Comparison of ENCODE assay signal across 17 cellular contexts in genomic region chr16:78897299-78897698, GRCh38.
"Had no signal": no experiment of that assay in that cellular context is flagged by ENCODE, and none has a peak within 500 bp of the region (broad histone marks: within the 10 kb centered on the region; RNA-seq: fewer than 3 reads in every experiment).

No MANE protein-coding gene starts in this region.

- DNase-seq: activated B cell treated with CpG ODN at 0.5 μM for 24 hours; activated CD8-positive, alpha-beta memory T cell treated with anti-CD3 and anti-CD28 coated beads, Interleukin-2, amount 50 U/mL, for 4 hours; activated naive CD8-positive, alpha-beta T cell treated with anti-CD3 and anti-CD28 coated beads, Interleukin-2, amount 10 ng/mL, durations not matched to agents 7 days and 5 days; amniotic stem cell; cerebellar nuclear complex; endodermal cell; esophagus squamous epithelium; gastrocnemius medialis; hippocampal formation; kidney glomerular epithelial cell; left ventricle myocardium inferior; naive thymus-derived CD4-positive, alpha-beta T cell; sigmoid colon; stimulated activated CD4-positive, alpha-beta T cell treated with anti-CD3 and anti-CD28 coated beads, Interleukin-15, amount 100 ng/mL, for 24 hours; stimulated activated naive B cell treated with anti-CD40 and anti-IgM and Interleukin-4, amounts not matched to agents 10 μg/mL and 1 μg/mL and 100 μg/mL, for 72 hours; T1000 had no signal

- ATAC-seq: gastrocnemius medialis; naive thymus-derived CD4-positive, alpha-beta T cell; stimulated activated naive B cell treated with anti-CD40 and anti-IgM and Interleukin-4, amounts not matched to agents 10 μg/mL and 1 μg/mL and 100 μg/mL, for 72 hours had no signal

- H3K27me3 Mint-ChIP-seq: activated B cell treated with CpG ODN at 0.5 μM for 24 hours; activated naive CD8-positive, alpha-beta T cell treated with anti-CD3 and anti-CD28 coated beads, Interleukin-2, amount 10 ng/mL, durations not matched to agents 7 days and 5 days; naive thymus-derived CD4-positive, alpha-beta T cell; stimulated activated naive B cell treated with anti-CD40 and anti-IgM and Interleukin-4, amounts not matched to agents 10 μg/mL and 1 μg/mL and 100 μg/mL, for 72 hours; type B pancreatic cell had no signal

- H3K27ac Mint-ChIP-seq: activated B cell treated with CpG ODN at 0.5 μM for 24 hours; activated naive CD8-positive, alpha-beta T cell treated with anti-CD3 and anti-CD28 coated beads, Interleukin-2, amount 10 ng/mL, durations not matched to agents 7 days and 5 days; endodermal cell; naive thymus-derived CD4-positive, alpha-beta T cell; stimulated activated naive B cell treated with anti-CD40 and anti-IgM and Interleukin-4, amounts not matched to agents 10 μg/mL and 1 μg/mL and 100 μg/mL, for 72 hours; type B pancreatic cell had no signal

- H3K9me3 Mint-ChIP-seq: endodermal cell, type B pancreatic cell had no signal

- H3K36me3 Mint-ChIP-seq: activated naive CD8-positive, alpha-beta T cell treated with anti-CD3 and anti-CD28 coated beads, Interleukin-2, amount 10 ng/mL, durations not matched to agents 7 days and 5 days; type B pancreatic cell had no signal

- H3K4me3 Mint-ChIP-seq: activated B cell treated with CpG ODN at 0.5 μM for 24 hours; activated naive CD8-positive, alpha-beta T cell treated with anti-CD3 and anti-CD28 coated beads, Interleukin-2, amount 10 ng/mL, durations not matched to agents 7 days and 5 days; endodermal cell; naive thymus-derived CD4-positive, alpha-beta T cell; stimulated activated naive B cell treated with anti-CD40 and anti-IgM and Interleukin-4, amounts not matched to agents 10 μg/mL and 1 μg/mL and 100 μg/mL, for 72 hours; type B pancreatic cell had no signal
